In genomic region chr5:112737472-112738179, GRCh38 we compare ENCODE assay signal across 8 cellular contexts. TPM values are rescaled to one million over a fixed set of nuclear protein-coding genes. Genes with fewer than 3 reads are reported as not detected.
A peak's percentile ranks its signal among the peaks of the same experiment; 100 is the strongest.
DNase-seq lines count a peak whose midpoint lies in the region; ATAC-seq and TF ChIP-seq lines count a peak whose summit lies in the region.

APC (plus strand) TSS chr5:112737885; CDS start chr5:112754891, 17,006 bp downstream.

- ATAC-seq in GM18907 (IDR thresholded peaks at IDR 0.05; ENCODE audit: unreplicated experiment) (peak; percentile 100), HG03135 (IDR thresholded peaks at IDR 0.05; ENCODE audit: unreplicated experiment) (peak; percentile 100)

- H3K36me3 ChIP-seq in kidney epithelial cell (ENCODE audit: control insufficient read depth, insufficient read depth, low read length): no peaks in the 10 kb centered on the region

- peak within 1 kb of the TSS; percentile 98 for H3K27ac Mint-ChIP-seq in chondrocyte (ENCODE audit: unreplicated experiment)

- peak within 1 kb of the TSS; percentile 99 for H3K4me3 Mint-ChIP-seq in chondrocyte (ENCODE audit: unreplicated experiment)

- TF ChIP-seq CTCF in chondrocyte (IDR thresholded peaks at IDR 0.05) (peak; percentile 26), kidney epithelial cell (IDR thresholded peaks at IDR 0.05; ENCODE audit: insufficient read depth, low read length, poor library complexity, severe bottlenecking) (no peak)

- DNase-seq in AG08395 (ENCODE audit: low spot score) (peak; percentile 95), NCI-H460 (ENCODE audit: extremely low read depth, low read depth) (peak; percentile 52), chondrocyte (ENCODE audit: low spot score) (peak; percentile 98), kidney epithelial cell (ENCODE audit: low read depth) (peak; percentile 35)
- peak; percentile 64 to 80 for DNase-seq in activated CD4-positive, alpha-beta T cell treated with anti-CD3 and anti-CD28 coated beads for 24 hours (ENCODE audit: low read depth in 2 of 2)
- peak; percentile 47 to 63 for DNase-seq in stimulated activated CD4-positive, alpha-beta T cell treated with anti-CD3 and anti-CD28 coated beads, Interleukin-15, amount 100 ng/mL, for 1 hour (ENCODE audit: low read depth in 1 of 2, low spot score in 1 of 2)

- no peaks in the 10 kb centered on the region for H3K27me3 Mint-ChIP-seq in chondrocyte (ENCODE audit: low read depth)

- H3K4me3 ChIP-seq in kidney epithelial cell (ENCODE audit: low read depth, low read length): peak within 1 kb of the TSS; percentile 56

- peaks cover 21% of the 10 kb centered on the region for H3K4me1 Mint-ChIP-seq in chondrocyte (ENCODE audit: low read depth)

- H3K27me3 ChIP-seq in kidney epithelial cell (ENCODE audit: control insufficient read depth, insufficient read depth, low read length): no peaks in the 10 kb centered on the region

- no peaks in the 10 kb centered on the region for H3K36me3 Mint-ChIP-seq in chondrocyte (ENCODE audit: low read depth)

- no peaks in the 10 kb centered on the region for H3K9me3 Mint-ChIP-seq in chondrocyte (ENCODE audit: low read depth)

RNA-seq across cellular contexts. Expression of gene APC, which starts in this region (rescaled TPM):
- 16.8 and 20.2 TPM in 2 replicates for total RNA-seq in NCI-H460 (2014; rRNA removed; shearing (Covaris generic))
- polyA plus RNA-seq in NCI-H460 (2014; cell fraction: nucleus; rRNA removed): 5.6 and 6.8 TPM in 2 replicates
- total RNA-seq in chondrocyte (43.9 to 48.7 TPM (median 46.8 TPM) in 3 replicates), kidney epithelial cell (31.5 and 47.0 TPM in 2 replicates)

Comparison
In these comparisons a context has a peak if more than half of its experiments do, and no peak if none do; other contexts are left out.
1. Peak in every context shown above with its lines: DNase-seq, ATAC-seq and H3K4me3 ChIP-seq.
2. DNase-seq: peak in every context shown above with its lines; median percentile 98 in chondrocyte; 95 in AG08395; 72 in activated CD4-positive, alpha-beta T cell treated with anti-CD3 and anti-CD28 coated beads for 24 hours; 55 in stimulated activated CD4-positive, alpha-beta T cell treated with anti-CD3 and anti-CD28 coated beads, Interleukin-15, amount 100 ng/mL, for 1 hour; 52 in NCI-H460; 35 in kidney epithelial cell.